ENCODE assay signal across 35 cellular contexts in genomic region chr11:18285841-18286240, GRCh38. TPM values are rescaled to one million over a fixed set of nuclear protein-coding genes. Genes with fewer than 3 reads are reported as not detected.
"Had no signal": no experiment of that assay in that cellular context is flagged by ENCODE, and none has a peak within 500 bp of the region (broad histone marks: within the 10 kb centered on the region; RNA-seq: fewer than 3 reads in every experiment).

No MANE protein-coding gene starts in this region.

- H3K9me3 ChIP-seq: adrenal gland, body of pancreas, esophagus muscularis mucosa, gastroesophageal sphincter, heart right ventricle had no signal

- H3K27me3 ChIP-seq: adrenal gland, body of pancreas, esophagus muscularis mucosa, gastroesophageal sphincter, heart right ventricle had no signal

- ATAC-seq: activated CD4-positive, alpha-beta T cell treated with anti-CD3 and anti-CD28 coated beads for 36 hours; activated CD8-positive, alpha-beta memory T cell treated with anti-CD3 and anti-CD28 coated beads, Interleukin-2, amount 10 ng/mL, durations not matched to agents 7 days and 5 days; activated CD8-positive, alpha-beta T cell treated with anti-CD3 and anti-CD28 coated beads, Interleukin-2, amount 10 ng/mL, durations not matched to agents 7 days and 5 days; activated naive CD8-positive, alpha-beta T cell treated with anti-CD3 and anti-CD28 coated beads, Interleukin-2, amount 50 U/mL, for 24 hours; body of pancreas; effector memory CD8-positive, alpha-beta T cell; gastroesophageal sphincter; heart right ventricle had no signal

- DNase-seq: activated CD4-positive, alpha-beta memory T cell treated with anti-CD3 and anti-CD28 coated beads for 36 hours; activated CD4-positive, alpha-beta T cell treated with anti-CD3 and anti-CD28 coated beads for 36 hours; activated CD4-positive, alpha-beta T cell treated with anti-CD3 and anti-CD28 coated beads, Interleukin-2, amount 10 ng/mL, durations not matched to agents 24 days and 14 days; activated CD4-positive, CD25-positive, alpha-beta regulatory T cell; activated CD4-positive, CD25-positive, alpha-beta regulatory T cell treated with anti-CD3 and anti-CD28 coated beads, Interleukin-2, amount 50 U/mL, for 72 hours; activated CD8-positive, alpha-beta memory T cell treated with anti-CD3 and anti-CD28 coated beads, Interleukin-2, amount 10 ng/mL, durations not matched to agents 7 days and 5 days; activated CD8-positive, alpha-beta memory T cell treated with anti-CD3 and anti-CD28 coated beads, Interleukin-2, amount 50 U/mL, for 4 hours; activated CD8-positive, alpha-beta T cell treated with anti-CD3 and anti-CD28 coated beads, Interleukin-2, amount 10 ng/mL, durations not matched to agents 7 days and 5 days; activated effector memory CD4-positive, alpha-beta T cell treated with anti-CD3 and anti-CD28 coated beads, Interleukin-2, amount 50 U/mL, for 16 hours; activated naive CD4-positive, alpha-beta T cell treated with anti-CD3 and anti-CD28 coated beads for 36 hours; activated naive CD8-positive, alpha-beta T cell treated with anti-CD3 and anti-CD28 coated beads for 36 hours; activated naive CD8-positive, alpha-beta T cell treated with anti-CD3 and anti-CD28 coated beads, Interleukin-2, amount 50 U/mL, for 24 hours; activated T-cell treated with anti-CD3 and anti-CD28 coated beads, Interleukin-2, amount 50 U/mL, for 1 hour; activated T-cell treated with anti-CD3 and anti-CD28 coated beads, Interleukin-2, amount 50 U/mL, for 48 hours; adrenal gland; amygdala; aorta; body of pancreas; caudate nucleus; cortex of kidney; dermis blood vessel endothelial cell; effector CD4-positive, alpha-beta T cell; effector memory CD8-positive, alpha-beta T cell; erythroblast; foreskin melanocyte; heart right ventricle; T-helper 2 cell had no signal

- H3K4me1 ChIP-seq: adrenal gland, body of pancreas, esophagus muscularis mucosa, gastroesophageal sphincter, heart right ventricle had no signal

- H3K27ac Mint-ChIP-seq: activated CD4-positive, alpha-beta memory T cell treated with anti-CD3 and anti-CD28 coated beads for 36 hours; activated CD4-positive, alpha-beta T cell treated with anti-CD3 and anti-CD28 coated beads for 36 hours; activated CD4-positive, alpha-beta T cell treated with anti-CD3 and anti-CD28 coated beads, Interleukin-2, amount 10 ng/mL, durations not matched to agents 24 days and 14 days; activated CD8-positive, alpha-beta memory T cell treated with anti-CD3 and anti-CD28 coated beads, Interleukin-2, amount 10 ng/mL, durations not matched to agents 7 days and 5 days; activated CD8-positive, alpha-beta T cell treated with anti-CD3 and anti-CD28 coated beads, Interleukin-2, amount 10 ng/mL, durations not matched to agents 7 days and 5 days; activated naive CD4-positive, alpha-beta T cell treated with anti-CD3 and anti-CD28 coated beads for 36 hours; activated naive CD4-positive, alpha-beta T cell treated with anti-CD3 and anti-CD28 coated beads, Interleukin-2, amount 50 U/mL, for 24 hours; activated naive CD8-positive, alpha-beta T cell treated with anti-CD3 and anti-CD28 coated beads for 36 hours; activated naive CD8-positive, alpha-beta T cell treated with anti-CD3 and anti-CD28 coated beads, Interleukin-2, amount 50 U/mL, for 24 hours; activated T-helper 1 cell treated with anti-CD3 and anti-CD28 coated beads, Interleukin-12 subunit alpha, Interleukin-12 subunit beta, Interleukin-2, Interleukin-4 antibody, amounts not matched to agents 30 ng/mL and 10 ng/mL and 1 ng/mL, durations not matched to agents 14 hours and 24 hours and 36 hours; activated T-helper 2 cell treated with anti-CD3 and anti-CD28 coated beads, Interferon-gamma antibody, Interleukin-2, Interleukin-4, amounts not matched to agents 10 μg/mL and 5 μg/mL and 100 μg/mL, durations not matched to agents 14 hours and 24 hours and 36 hours had no signal

- H3K4me3 ChIP-seq: adrenal gland, body of pancreas, esophagus muscularis mucosa, gastroesophageal sphincter, heart right ventricle had no signal

- H3K27me3 Mint-ChIP-seq: activated CD4-positive, alpha-beta memory T cell treated with anti-CD3 and anti-CD28 coated beads for 36 hours; activated CD4-positive, alpha-beta T cell treated with anti-CD3 and anti-CD28 coated beads for 36 hours; activated CD4-positive, alpha-beta T cell treated with anti-CD3 and anti-CD28 coated beads, Interleukin-2, amount 10 ng/mL, durations not matched to agents 24 days and 14 days; activated CD8-positive, alpha-beta memory T cell treated with anti-CD3 and anti-CD28 coated beads, Interleukin-2, amount 10 ng/mL, durations not matched to agents 7 days and 5 days; activated naive CD4-positive, alpha-beta T cell treated with anti-CD3 and anti-CD28 coated beads, Interleukin-2, amount 50 U/mL, for 24 hours; activated naive CD8-positive, alpha-beta T cell treated with anti-CD3 and anti-CD28 coated beads for 36 hours; activated naive CD8-positive, alpha-beta T cell treated with anti-CD3 and anti-CD28 coated beads, Interleukin-2, amount 50 U/mL, for 24 hours; effector memory CD8-positive, alpha-beta T cell had no signal

- H3K4me3 Mint-ChIP-seq: activated CD4-positive, alpha-beta memory T cell treated with anti-CD3 and anti-CD28 coated beads for 36 hours; activated CD4-positive, alpha-beta T cell treated with anti-CD3 and anti-CD28 coated beads for 36 hours; activated CD4-positive, alpha-beta T cell treated with anti-CD3 and anti-CD28 coated beads, Interleukin-2, amount 10 ng/mL, durations not matched to agents 24 days and 14 days; activated CD8-positive, alpha-beta memory T cell treated with anti-CD3 and anti-CD28 coated beads, Interleukin-2, amount 10 ng/mL, durations not matched to agents 7 days and 5 days; activated CD8-positive, alpha-beta T cell treated with anti-CD3 and anti-CD28 coated beads, Interleukin-2, amount 10 ng/mL, durations not matched to agents 7 days and 5 days; activated naive CD4-positive, alpha-beta T cell treated with anti-CD3 and anti-CD28 coated beads for 36 hours; activated naive CD4-positive, alpha-beta T cell treated with anti-CD3 and anti-CD28 coated beads, Interleukin-2, amount 50 U/mL, for 24 hours; activated naive CD8-positive, alpha-beta T cell treated with anti-CD3 and anti-CD28 coated beads for 36 hours; activated naive CD8-positive, alpha-beta T cell treated with anti-CD3 and anti-CD28 coated beads, Interleukin-2, amount 50 U/mL, for 24 hours; activated T-helper 1 cell treated with anti-CD3 and anti-CD28 coated beads, Interleukin-12 subunit alpha, Interleukin-12 subunit beta, Interleukin-2, Interleukin-4 antibody, amounts not matched to agents 30 ng/mL and 10 ng/mL and 1 ng/mL, durations not matched to agents 14 hours and 24 hours and 36 hours; effector memory CD8-positive, alpha-beta T cell had no signal

- H3K27ac ChIP-seq: adrenal gland, body of pancreas, esophagus muscularis mucosa, gastroesophageal sphincter, heart right ventricle had no signal

- H3K9me3 Mint-ChIP-seq: activated CD4-positive, alpha-beta memory T cell treated with anti-CD3 and anti-CD28 coated beads for 36 hours; activated CD4-positive, alpha-beta T cell treated with anti-CD3 and anti-CD28 coated beads, Interleukin-2, amount 10 ng/mL, durations not matched to agents 24 days and 14 days; activated naive CD4-positive, alpha-beta T cell treated with anti-CD3 and anti-CD28 coated beads for 36 hours; activated naive CD4-positive, alpha-beta T cell treated with anti-CD3 and anti-CD28 coated beads, Interleukin-2, amount 50 U/mL, for 24 hours; activated naive CD8-positive, alpha-beta T cell treated with anti-CD3 and anti-CD28 coated beads for 36 hours; activated naive CD8-positive, alpha-beta T cell treated with anti-CD3 and anti-CD28 coated beads, Interleukin-2, amount 50 U/mL, for 24 hours; activated T-helper 1 cell treated with anti-CD3 and anti-CD28 coated beads, Interleukin-12 subunit alpha, Interleukin-12 subunit beta, Interleukin-2, Interleukin-4 antibody, amounts not matched to agents 30 ng/mL and 10 ng/mL and 1 ng/mL, durations not matched to agents 14 hours and 24 hours and 36 hours; activated T-helper 2 cell treated with anti-CD3 and anti-CD28 coated beads, Interferon-gamma antibody, Interleukin-2, Interleukin-4, amounts not matched to agents 10 μg/mL and 5 μg/mL and 100 μg/mL, durations not matched to agents 14 hours and 24 hours and 36 hours; effector memory CD8-positive, alpha-beta T cell had no signal

- H3K4me1 Mint-ChIP-seq: activated CD4-positive, alpha-beta T cell treated with anti-CD3 and anti-CD28 coated beads for 36 hours; activated naive CD4-positive, alpha-beta T cell treated with anti-CD3 and anti-CD28 coated beads, Interleukin-2, amount 50 U/mL, for 24 hours had no signal

RNA-seq across cellular contexts. Expression of gene SAA1, which starts 19.8 kb away (rescaled TPM):
- total RNA-seq: activated CD4-positive, alpha-beta memory T cell treated with anti-CD3 and anti-CD28 coated beads for 36 hours; activated CD4-positive, alpha-beta T cell treated with anti-CD3 and anti-CD28 coated beads for 36 hours; activated CD4-positive, alpha-beta T cell treated with anti-CD3 and anti-CD28 coated beads, Interleukin-2, amount 10 ng/mL, durations not matched to agents 24 days and 14 days; activated CD8-positive, alpha-beta memory T cell treated with anti-CD3 and anti-CD28 coated beads for 36 hours; activated CD8-positive, alpha-beta memory T cell treated with anti-CD3 and anti-CD28 coated beads, Interleukin-2, amount 10 ng/mL, durations not matched to agents 7 days and 5 days; activated CD8-positive, alpha-beta T cell treated with anti-CD3 and anti-CD28 coated beads, Interleukin-2, amount 10 ng/mL, durations not matched to agents 7 days and 5 days; activated naive CD4-positive, alpha-beta T cell treated with anti-CD3 and anti-CD28 coated beads for 36 hours; activated naive CD8-positive, alpha-beta T cell treated with anti-CD3 and anti-CD28 coated beads for 36 hours; activated T-helper 1 cell treated with anti-CD3 and anti-CD28 coated beads, Interleukin-12 subunit alpha, Interleukin-12 subunit beta, Interleukin-2, Interleukin-4 antibody, amounts not matched to agents 30 ng/mL and 10 ng/mL and 1 ng/mL, durations not matched to agents 14 hours and 24 hours and 36 hours; activated T-helper 2 cell treated with anti-CD3 and anti-CD28 coated beads, Interferon-gamma antibody, Interleukin-2, Interleukin-4, amounts not matched to agents 10 μg/mL and 5 μg/mL and 100 μg/mL, durations not matched to agents 14 hours and 24 hours and 36 hours; chondrocyte; glomerular endothelial cell had no signal

RNA-seq across cellular contexts. Expression of gene SAA2, which starts 37.4 kb away (rescaled TPM):
- total RNA-seq: activated CD4-positive, alpha-beta memory T cell treated with anti-CD3 and anti-CD28 coated beads for 36 hours; activated CD4-positive, alpha-beta T cell treated with anti-CD3 and anti-CD28 coated beads for 36 hours; activated CD4-positive, alpha-beta T cell treated with anti-CD3 and anti-CD28 coated beads, Interleukin-2, amount 10 ng/mL, durations not matched to agents 24 days and 14 days; activated CD8-positive, alpha-beta memory T cell treated with anti-CD3 and anti-CD28 coated beads for 36 hours; activated CD8-positive, alpha-beta memory T cell treated with anti-CD3 and anti-CD28 coated beads, Interleukin-2, amount 10 ng/mL, durations not matched to agents 7 days and 5 days; activated CD8-positive, alpha-beta T cell treated with anti-CD3 and anti-CD28 coated beads, Interleukin-2, amount 10 ng/mL, durations not matched to agents 7 days and 5 days; activated naive CD4-positive, alpha-beta T cell treated with anti-CD3 and anti-CD28 coated beads for 36 hours; activated naive CD8-positive, alpha-beta T cell treated with anti-CD3 and anti-CD28 coated beads for 36 hours; activated T-helper 1 cell treated with anti-CD3 and anti-CD28 coated beads, Interleukin-12 subunit alpha, Interleukin-12 subunit beta, Interleukin-2, Interleukin-4 antibody, amounts not matched to agents 30 ng/mL and 10 ng/mL and 1 ng/mL, durations not matched to agents 14 hours and 24 hours and 36 hours; activated T-helper 2 cell treated with anti-CD3 and anti-CD28 coated beads, Interferon-gamma antibody, Interleukin-2, Interleukin-4, amounts not matched to agents 10 μg/mL and 5 μg/mL and 100 μg/mL, durations not matched to agents 14 hours and 24 hours and 36 hours; chondrocyte; glomerular endothelial cell had no signal

RNA-seq across cellular contexts. Expression of gene SAA4, which starts 49.2 kb away (rescaled TPM):
- total RNA-seq: activated CD4-positive, alpha-beta memory T cell treated with anti-CD3 and anti-CD28 coated beads for 36 hours; activated CD4-positive, alpha-beta T cell treated with anti-CD3 and anti-CD28 coated beads for 36 hours; activated CD4-positive, alpha-beta T cell treated with anti-CD3 and anti-CD28 coated beads, Interleukin-2, amount 10 ng/mL, durations not matched to agents 24 days and 14 days; activated CD8-positive, alpha-beta memory T cell treated with anti-CD3 and anti-CD28 coated beads for 36 hours; activated CD8-positive, alpha-beta memory T cell treated with anti-CD3 and anti-CD28 coated beads, Interleukin-2, amount 10 ng/mL, durations not matched to agents 7 days and 5 days; activated CD8-positive, alpha-beta T cell treated with anti-CD3 and anti-CD28 coated beads, Interleukin-2, amount 10 ng/mL, durations not matched to agents 7 days and 5 days; activated naive CD4-positive, alpha-beta T cell treated with anti-CD3 and anti-CD28 coated beads for 36 hours; activated naive CD8-positive, alpha-beta T cell treated with anti-CD3 and anti-CD28 coated beads for 36 hours; activated T-helper 1 cell treated with anti-CD3 and anti-CD28 coated beads, Interleukin-12 subunit alpha, Interleukin-12 subunit beta, Interleukin-2, Interleukin-4 antibody, amounts not matched to agents 30 ng/mL and 10 ng/mL and 1 ng/mL, durations not matched to agents 14 hours and 24 hours and 36 hours; activated T-helper 2 cell treated with anti-CD3 and anti-CD28 coated beads, Interferon-gamma antibody, Interleukin-2, Interleukin-4, amounts not matched to agents 10 μg/mL and 5 μg/mL and 100 μg/mL, durations not matched to agents 14 hours and 24 hours and 36 hours; body of pancreas; chondrocyte; dermis blood vessel endothelial cell; esophagus muscularis mucosa; glomerular endothelial cell; heart right ventricle had no signal
- polyA plus RNA-seq: heart right ventricle had no signal
